10 cellular contexts compared by ENCODE assay signal in genomic region chr10:43226851-43227845, GRCh38. TPM values are rescaled to one million over a fixed set of nuclear protein-coding genes. Genes with fewer than 3 reads are reported as not detected.
DNase-seq lines count a peak whose midpoint lies in the region; ATAC-seq, FAIRE-seq and TF ChIP-seq lines count a peak whose summit lies in the region.
"Had no signal": no experiment of that assay in that cellular context is flagged by ENCODE, and none has a peak within 500 bp of the region (broad histone marks: within the 10 kb centered on the region; RNA-seq: fewer than 3 reads in every experiment).

No MANE protein-coding gene starts in this region.

- intact Hi-C loops in ovary (cut with DNase I): no loop called here

- no peaks in the 10 kb centered on the region for H3K9me3 ChIP-seq in BLaER1 treated with 17β-estradiol and CSF1 and Interleukin-3, amounts not matched to agents 10 nM and 100 nM (replicated peaks in 1 of 11)
- H3K9me3 ChIP-seq in endodermal cell (ENCODE audit: control insufficient read depth, low read length) (no peaks in the 10 kb centered on the region), ovary (no peaks in the 10 kb centered on the region)

- no peak overlapping the region for H3K4me3 ChIP-seq in BLaER1 treated with 17β-estradiol and CSF1 and Interleukin-3, amounts not matched to agents 10 nM and 100 nM
- H3K4me3 ChIP-seq in endodermal cell (ENCODE audit: low read length) (no peak overlapping the region), ovary (no peak overlapping the region)
- H3K4me3 ChIP-seq: skin epidermis had no signal

- H3K27ac Mint-ChIP-seq in WTC11 (no peak overlapping the region), endodermal cell (no peak overlapping the region)

- H3K9ac ChIP-seq in BLaER1 treated with 17β-estradiol and CSF1 and Interleukin-3, amounts not matched to agents 10 nM and 100 nM: peak overlapping the region in 3 of 11 experiments; percentile 12 to 43 (median 30); a peak in 4 of 22 replicates
- no peak overlapping the region for H3K9ac ChIP-seq in endodermal cell (ENCODE audit: extremely low read depth, low read length, poor library complexity, severe bottlenecking)

- H3K4me1 ChIP-seq in BLaER1 treated with 17β-estradiol and CSF1 and Interleukin-3, amounts not matched to agents 10 nM and 100 nM: peaks cover 56 to 83% (median 77%) of the 10 kb centered on the region in 10 experiments
- no peaks in the 10 kb centered on the region for H3K4me1 ChIP-seq in endodermal cell (ENCODE audit: control insufficient read depth, insufficient read depth, low read length)
- no peaks in the 10 kb centered on the region for H3K4me1 ChIP-seq in ovary (ENCODE audit: insufficient read depth)

- H3K4me3 Mint-ChIP-seq in WTC11 (no peak overlapping the region), endodermal cell (no peak overlapping the region)

- H3K4me1 Mint-ChIP-seq in WTC11 (peaks cover 7% of the 10 kb centered on the region), endodermal cell (peaks cover 7% of the 10 kb centered on the region)

- FAIRE-seq in HTR-8/SVneo (lab: Jason Lieb, UNC): no peak

- H3K9me3 Mint-ChIP-seq in WTC11: no peaks in the 10 kb centered on the region
- no peaks in the 10 kb centered on the region for H3K9me3 Mint-ChIP-seq in endodermal cell

- ATAC-seq in WTC11 (no peak), GM18519 (IDR thresholded peaks at IDR 0.05; ENCODE audit: low FRiP score, unreplicated experiment) (no peak)

- POLR2A ChIA-PET in WTC11 (lab: Charles Lee): no interaction called here

- no peak for TF ChIP-seq CTCF in WTC11 (IDR thresholded peaks at IDR 0.05)
- no peak for TF ChIP-seq CTCF in endodermal cell (conservative IDR thresholded peaks at IDR 0.05)
- no peak for TF ChIP-seq CTCF in ovary (IDR thresholded peaks at IDR 0.05)

- 89 to 90% methylated on average over 5 to 8 of the region's 8 CpGs for WGBS in endodermal cell (ENCODE audit: insufficient coverage in 1 of 2, insufficient read length in 1 of 2), 2 experiments
- WGBS in ovary, 3 donors: 88 to 94% (median 89%) methylated on average over 8 of the region's 8 CpGs

- peaks cover 0 to 23% (median 0%) of the 10 kb centered on the region in 11 experiments; a peak in 3 of 22 replicates for H4K20me1 ChIP-seq in BLaER1 treated with 17β-estradiol and CSF1 and Interleukin-3, amounts not matched to agents 10 nM and 100 nM

- H3K27ac ChIP-seq in BLaER1 treated with 17β-estradiol and CSF1 and Interleukin-3, amounts not matched to agents 10 nM and 100 nM: peak overlapping the region in 4 of 11 experiments; percentile 1 to 67 (median 52); a peak in 3 of 22 replicates
- H3K27ac ChIP-seq in endodermal cell (ENCODE audit: low read depth, low read length) (no peak overlapping the region), ovary (no peak overlapping the region)

- H3K36me3 Mint-ChIP-seq in WTC11 (no peaks in the 10 kb centered on the region), endodermal cell (ENCODE audit: low read depth) (no peaks in the 10 kb centered on the region)

- TF ChIP-seq EP300 in ovary (IDR thresholded peaks at IDR 0.05): no peak

- CTCF ChIA-PET in WTC11 (lab: Charles Lee): interaction anchor here (1.0 to 1.7 kb wide), 4 partner anchors 10 to 29 kb away, joined by 3 to 6 read pairs (median 4); no protein-coding TSS in a partner anchor

- H3K27me3 Mint-ChIP-seq in WTC11 (ENCODE audit: low read depth): peaks cover 46% of the 10 kb centered on the region
- H3K27me3 Mint-ChIP-seq in endodermal cell (ENCODE audit: insufficient read depth): peaks cover 67% of the 10 kb centered on the region

- H3K36me3 ChIP-seq in BLaER1 treated with 17β-estradiol and CSF1 and Interleukin-3, amounts not matched to agents 10 nM and 100 nM: no peaks in the 10 kb centered on the region
- H3K36me3 ChIP-seq in endodermal cell (ENCODE audit: control insufficient read depth, insufficient read depth, low read length) (no peaks in the 10 kb centered on the region), ovary (no peaks in the 10 kb centered on the region)

- TF ChIP-seq POLR2A in ovary (IDR thresholded peaks at IDR 0.05): no peak

- H3K27me3 ChIP-seq in BLaER1 treated with 17β-estradiol and CSF1 and Interleukin-3, amounts not matched to agents 10 nM and 100 nM: peaks cover 17 to 36% (median 22%) of the 10 kb centered on the region in 11 experiments
- H3K27me3 ChIP-seq in endodermal cell (ENCODE audit: control insufficient read depth, insufficient read depth, low read length, poor library complexity, severe bottlenecking): peaks cover 58% of the 10 kb centered on the region
- no peaks in the 10 kb centered on the region for H3K27me3 ChIP-seq in ovary

- H3K4me2 ChIP-seq in BLaER1 treated with 17β-estradiol and CSF1 and Interleukin-3, amounts not matched to agents 10 nM and 100 nM: peak overlapping the region; percentile 76 to 99 (median 98)

- DNase-seq in WTC11 (ENCODE audit: low spot score) (peak; percentile 7), endodermal cell (peak; percentile 35), ovary (peak in 3 of 5 donors; percentile 2 to 13 (median 6)), NCI-H2227 treated with DMSO at 0.1 percent for 48 hours (lab: John Stamatoyannopoulos, UW) (no peak), NCI-H2196 treated with DMSO at 0.1 percent for 48 hours (lab: John Stamatoyannopoulos, UW; ENCODE audit: unreplicated experiment) (no peak), HTR-8/SVneo (ENCODE audit: insufficient read length, low spot score) (no peak)
- DNase-seq: NCI-H1417 treated with DMSO at 0.1 percent for 48 hours had no signal

TF ChIP-seq in WTC11, 78 proteins besides CTCF, POLR2A, EP300 and RAD21:
- TF ChIP-seq ZNF396 (CRISPR knock-in tag; IDR thresholded peaks at IDR 0.05; ENCODE audit: borderline replicate concordance) (no peak), IRF2 (CRISPR knock-in tag; IDR thresholded peaks at IDR 0.05; ENCODE audit: borderline replicate concordance, low read depth) (no peak)
- TF ChIP-seq, protein P1, sequence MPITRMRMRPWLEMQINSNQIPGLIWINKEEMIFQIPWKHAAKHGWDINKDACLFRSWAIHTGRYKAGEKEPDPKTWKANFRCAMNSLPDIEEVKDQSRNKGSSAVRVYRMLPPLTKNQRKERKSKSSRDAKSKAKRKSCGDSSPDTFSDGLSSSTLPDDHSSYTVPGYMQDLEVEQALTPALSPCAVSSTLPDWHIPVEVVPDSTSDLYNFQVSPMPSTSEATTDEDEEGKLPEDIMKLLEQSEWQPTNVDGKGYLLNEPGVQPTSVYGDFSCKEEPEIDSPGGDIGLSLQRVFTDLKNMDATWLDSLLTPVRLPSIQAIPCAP (CRISPR knock-in tag; IDR thresholded peaks at IDR 0.05): no peak
- TF ChIP-seq, protein P2, sequence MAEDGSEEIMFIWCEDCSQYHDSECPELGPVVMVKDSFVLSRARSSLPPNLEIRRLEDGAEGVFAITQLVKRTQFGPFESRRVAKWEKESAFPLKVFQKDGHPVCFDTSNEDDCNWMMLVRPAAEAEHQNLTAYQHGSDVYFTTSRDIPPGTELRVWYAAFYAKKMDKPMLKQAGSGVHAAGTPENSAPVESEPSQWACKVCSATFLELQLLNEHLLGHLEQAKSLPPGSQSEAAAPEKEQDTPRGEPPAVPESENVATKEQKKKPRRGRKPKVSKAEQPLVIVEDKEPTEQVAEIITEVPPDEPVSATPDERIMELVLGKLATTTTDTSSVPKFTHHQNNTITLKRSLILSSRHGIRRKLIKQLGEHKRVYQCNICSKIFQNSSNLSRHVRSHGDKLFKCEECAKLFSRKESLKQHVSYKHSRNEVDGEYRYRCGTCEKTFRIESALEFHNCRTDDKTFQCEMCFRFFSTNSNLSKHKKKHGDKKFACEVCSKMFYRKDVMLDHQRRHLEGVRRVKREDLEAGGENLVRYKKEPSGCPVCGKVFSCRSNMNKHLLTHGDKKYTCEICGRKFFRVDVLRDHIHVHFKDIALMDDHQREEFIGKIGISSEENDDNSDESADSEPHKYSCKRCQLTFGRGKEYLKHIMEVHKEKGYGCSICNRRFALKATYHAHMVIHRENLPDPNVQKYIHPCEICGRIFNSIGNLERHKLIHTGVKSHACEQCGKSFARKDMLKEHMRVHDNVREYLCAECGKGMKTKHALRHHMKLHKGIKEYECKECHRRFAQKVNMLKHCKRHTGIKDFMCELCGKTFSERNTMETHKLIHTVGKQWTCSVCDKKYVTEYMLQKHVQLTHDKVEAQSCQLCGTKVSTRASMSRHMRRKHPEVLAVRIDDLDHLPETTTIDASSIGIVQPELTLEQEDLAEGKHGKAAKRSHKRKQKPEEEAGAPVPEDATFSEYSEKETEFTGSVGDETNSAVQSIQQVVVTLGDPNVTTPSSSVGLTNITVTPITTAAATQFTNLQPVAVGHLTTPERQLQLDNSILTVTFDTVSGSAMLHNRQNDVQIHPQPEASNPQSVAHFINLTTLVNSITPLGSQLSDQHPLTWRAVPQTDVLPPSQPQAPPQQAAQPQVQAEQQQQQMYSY (CRISPR knock-in tag; IDR thresholded peaks at IDR 0.05): no peak

RNA-seq across cellular contexts. Expression of gene RASGEF1A, which starts 39.7 kb away (rescaled TPM):
- total RNA-seq in WTC11 (2021): 20.8 to 21.4 TPM (median 21.0 TPM) in 3 replicates
- total RNA-seq in endodermal cell: 10 to 100 TPM in 1 of 2 donors, 1 to 10 TPM in 1; 8.1 to 13.4 TPM
- polyA plus RNA-seq in endodermal cell (2013, experiment 1 of 2): 5.3 TPM
- polyA plus RNA-seq in endodermal cell (2013, experiment 2 of 2): 4.2 TPM
- total RNA-seq in ovary: 1 to 10 TPM in 4 of 7 donors, under 1 TPM in 3; 0.60 to 5.2 (median 1.3) TPM
- 1 to 10 TPM in 1 of 2 donors, under 1 TPM in 1; 0.92 to 2.3 TPM for polyA plus RNA-seq in ovary

Comparison
In these comparisons a context has a peak if more than half of its experiments do, and no peak if none do; other contexts are left out.
1. DNase-seq: peak in WTC11 (single experiment), endodermal cell (single experiment) and ovary (3 of 5); none in NCI-H2227 treated with DMSO at 0.1 percent for 48 hours (single experiment), NCI-H2196 treated with DMSO at 0.1 percent for 48 hours (single experiment) and HTR-8/SVneo (single experiment).